24 cellular contexts compared by ENCODE assay signal in the genomic region with DNA sequence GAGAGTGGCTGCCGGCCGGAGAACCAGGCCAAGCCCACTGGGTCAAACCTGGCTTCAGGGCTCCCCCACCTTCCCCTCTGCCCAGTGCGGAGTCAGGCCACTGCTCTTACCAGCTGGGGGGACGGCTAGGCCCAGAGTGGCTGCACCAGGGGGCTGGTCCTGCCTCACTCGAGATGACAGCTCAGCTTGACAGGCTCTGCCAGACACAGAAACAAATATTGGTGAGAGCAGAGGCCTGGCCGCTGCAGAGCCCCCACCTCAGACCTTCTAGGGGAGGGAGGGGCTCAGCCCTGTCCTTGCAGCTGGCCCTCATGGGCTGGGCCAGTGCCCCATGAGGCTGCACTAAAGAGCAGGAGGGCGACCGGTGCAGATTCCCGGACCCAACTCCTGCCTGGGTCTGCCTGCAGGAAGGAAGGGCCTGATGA. TPM values are rescaled to one million over a fixed set of nuclear protein-coding genes. Genes with fewer than 3 reads are reported as not detected.
DNase-seq lines count a peak whose midpoint lies in the region; ATAC-seq, FAIRE-seq and TF ChIP-seq lines count a peak whose summit lies in the region.
"Had no signal": no experiment of that assay in that cellular context is flagged by ENCODE, and none has a peak within 500 bp of the region (broad histone marks: within the 10 kb centered on the region; RNA-seq: fewer than 3 reads in every experiment).

No MANE protein-coding gene starts in this region.

- H3K4me3 ChIP-seq in right cardiac atrium (ENCODE audit: low read length) (no peak overlapping the region), left ventricle myocardium inferior (no peak overlapping the region), RWPE2 (ENCODE audit: severe bottlenecking) (no peak overlapping the region), kidney (ENCODE audit: low read length in 2 of 2) (no peak overlapping the region)
- H3K4me3 ChIP-seq: A549, Peyer's patch had no signal

- H3K36me3 ChIP-seq in left ventricle myocardium inferior (peaks cover 68% of the 10 kb centered on the region), RWPE2 (ENCODE audit: low read depth) (peaks cover 46% of the 10 kb centered on the region), kidney (ENCODE audit: control insufficient read depth in 1 of 2, insufficient read depth in 2 of 2, low read length in 2 of 2) (peaks cover 16 to 35% of the 10 kb centered on the region in 2 donors)

- H3K27me3 ChIP-seq in right cardiac atrium (ENCODE audit: control insufficient read depth, insufficient read depth) (no peaks in the 10 kb centered on the region), left ventricle myocardium inferior (ENCODE audit: low read depth) (no peaks in the 10 kb centered on the region), RWPE2 (ENCODE audit: insufficient read depth, poor library complexity, severe bottlenecking) (no peaks in the 10 kb centered on the region)
- H3K27me3 ChIP-seq: BE2C, Peyer's patch had no signal

- H3K27ac ChIP-seq in right cardiac atrium (ENCODE audit: low read length): no peak overlapping the region
- H3K27ac ChIP-seq in left ventricle myocardium inferior (replicated peaks): no peak overlapping the region
- no peak overlapping the region for H3K27ac ChIP-seq in RWPE2 (ENCODE audit: poor library complexity, severe bottlenecking)
- no peak overlapping the region for H3K27ac ChIP-seq in kidney (ENCODE audit: low read depth in 2 of 2, low read length in 2 of 2)
- H3K27ac ChIP-seq: A549, Peyer's patch had no signal

- WGBS in right cardiac atrium: 82% methylated on average over 9 of the region's 9 CpGs

- ATAC-seq in right cardiac atrium (no peak), RWPE2 (ENCODE audit: low read depth) (no peak)
- ATAC-seq: A549, Right ventricle myocardium inferior had no signal

- intact Hi-C loops in right cardiac atrium (cut with DNase I) (loop anchor here in 1 of 4 donors (10.0 kb wide), 1 partner anchor 257 kb away; a partner anchor contains a TSS), left ventricle myocardium inferior (cut with micrococcal nuclease) (no loop called here), kidney (cut with DNase I) (no loop called here)

- no peak for FAIRE-seq in kidney (lab: Jason Lieb, UNC)
- FAIRE-seq: A549 had no signal

- H3K4me1 ChIP-seq in right cardiac atrium (ENCODE audit: control insufficient read depth, insufficient read depth, low read length) (peaks cover 7% of the 10 kb centered on the region), left ventricle myocardium inferior (peaks cover 50% of the 10 kb centered on the region), RWPE2 (ENCODE audit: insufficient read depth, poor library complexity, severe bottlenecking) (no peaks in the 10 kb centered on the region), kidney (ENCODE audit: control insufficient read depth in 1 of 2, insufficient read depth in 1 of 2, low read depth in 1 of 2, low read length in 2 of 2) (peaks cover 16 to 36% of the 10 kb centered on the region in 2 donors)
- H3K4me1 ChIP-seq: BE2C had no signal

- H3K9me3 ChIP-seq in right cardiac atrium (ENCODE audit: control insufficient read depth, low read length): no peaks in the 10 kb centered on the region
- H3K9me3 ChIP-seq in left ventricle myocardium inferior (replicated peaks): no peaks in the 10 kb centered on the region
- no peaks in the 10 kb centered on the region for H3K9me3 ChIP-seq in RWPE2 (ENCODE audit: severe bottlenecking)
- H3K9me3 ChIP-seq in kidney (ENCODE audit: control insufficient read depth in 1 of 2, low read length in 2 of 2): no peaks in the 10 kb centered on the region
- H3K9me3 ChIP-seq: A549, BE2C, Peyer's patch had no signal

- DNase-seq in right cardiac atrium: peak; percentile 17 to 53 (median 53)
- DNase-seq in left ventricle myocardium inferior: no peak
- peak; percentile 64 for DNase-seq in RWPE2 (ENCODE audit: low spot score)
- peak; percentile 73 for DNase-seq in kidney
- no peak for DNase-seq in NCI-H1048 (lab: John Stamatoyannopoulos, UW)
- DNase-seq in C1 segment of cervical spinal cord (lab: John Stamatoyannopoulos, UW): no peak
- no peak for DNase-seq in NCI-H128 (lab: John Stamatoyannopoulos, UW; ENCODE audit: unreplicated experiment)
- DNase-seq: CD4-positive, CD25-positive, alpha-beta regulatory T cell; COR-L47; DMS79; H9; HFFc6; Kasumi-1; NCI-H1092; NCI-H1436 treated with DMSO at 0.1 percent for 48 hours; NCI-H2029; NCI-H226; NCI-H510A treated with DMSO at 0.1 percent for 48 hours; NCI-H748 treated with DMSO at 0.1 percent for 48 hours; NK-92 treated with Interleukin-12 subunit alpha and Interleukin-12 subunit beta, amount 100 ng/mL, for 24 hours had no signal

- no peak overlapping the region for H3K9ac ChIP-seq in kidney (ENCODE audit: low read length in 2 of 2)

- TF ChIP-seq CTCF in left ventricle myocardium inferior (IDR thresholded peaks at IDR 0.05; ENCODE audit: borderline replicate concordance): no peak
- TF ChIP-seq CTCF in RWPE2 (IDR thresholded peaks at IDR 0.05; ENCODE audit: poor library complexity, severe bottlenecking): no peak
- TF ChIP-seq CTCF in kidney (IDR thresholded peaks at IDR 0.05; ENCODE audit: borderline replicate concordance, extremely low read depth, insufficient read depth): no peak

RNA-seq across cellular contexts. Expression of a gene that starts 4.5 kb away (rescaled TPM):
- total RNA-seq in right cardiac atrium: 10 to 100 TPM; 30.5 to 55.2 (median 42.5) TPM
- polyA plus RNA-seq in right cardiac atrium: 62.3 TPM
- total RNA-seq in left ventricle myocardium inferior: 61.9 TPM
- 30.6 TPM for total RNA-seq in kidney
- 69.4 TPM for polyA plus RNA-seq in kidney (ENCODE audit: insufficient read depth, low read depth, low replicate concordance)

RNA-seq across cellular contexts. Expression of a gene that starts 36.2 kb away (rescaled TPM):
- total RNA-seq in right cardiac atrium: 10 to 100 TPM in 3 of 4 donors, 1 to 10 TPM in 1; 8.9 to 13.5 (median 11.4) TPM
- polyA plus RNA-seq in right cardiac atrium: 11.0 TPM
- total RNA-seq in left ventricle myocardium inferior: 8.7 TPM
- total RNA-seq in kidney: 27.6 TPM
- 20.7 TPM for polyA plus RNA-seq in kidney (ENCODE audit: insufficient read depth, low read depth, low replicate concordance)

RNA-seq across cellular contexts. Expression of a gene that starts 36.5 kb away (rescaled TPM):
- total RNA-seq in right cardiac atrium: under 1 TPM in 3 of 4 donors, not detected in 1; 0.28 to 0.49 (median 0.38) TPM
- 1.3 TPM for polyA plus RNA-seq in right cardiac atrium
- total RNA-seq in left ventricle myocardium inferior: 0.77 TPM
- total RNA-seq in kidney: 1.8 TPM
- 4.0 TPM for polyA plus RNA-seq in kidney (ENCODE audit: insufficient read depth, low read depth, low replicate concordance)
- total RNA-seq: CD4-positive, CD25-positive, alpha-beta regulatory T cell; Peyer's patch had no signal

Comparison
In these comparisons a context has a peak if more than half of its experiments do, and no peak if none do; other contexts are left out.
1. DNase-seq: peak in right cardiac atrium (3 of 3), RWPE2 (single experiment) and kidney (single experiment); none in left ventricle myocardium inferior (single experiment), NCI-H1048 (single experiment), C1 segment of cervical spinal cord (0 of 14) and NCI-H128 (single experiment).